Comparison of ENCODE assay signal across 17 cellular contexts in the genomic region with DNA sequence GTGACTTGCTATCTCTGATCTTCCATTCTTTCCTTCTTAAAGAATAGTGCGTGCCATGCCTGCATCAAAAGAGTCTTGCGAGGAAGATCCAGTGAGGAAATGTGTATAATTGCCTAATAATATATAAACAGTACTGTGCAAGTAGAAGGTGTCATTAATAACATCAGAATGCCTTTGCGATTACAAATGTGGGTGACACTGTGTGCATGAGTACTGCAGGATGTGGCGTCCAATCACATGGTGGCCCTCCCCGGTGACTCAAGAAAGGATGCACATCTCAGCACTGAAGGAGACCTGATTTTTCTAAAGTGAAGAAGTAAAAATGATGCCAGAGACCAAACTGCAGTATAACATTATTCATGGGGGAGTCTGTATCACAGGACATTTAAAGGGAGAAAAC.
DNase-seq lines count a peak whose midpoint lies in the region; ATAC-seq, FAIRE-seq and TF ChIP-seq lines count a peak whose summit lies in the region.
"Had no signal": no experiment of that assay in that cellular context is flagged by ENCODE, and none has a peak within 500 bp of the region (broad histone marks: within the 10 kb centered on the region; RNA-seq: fewer than 3 reads in every experiment).

No MANE protein-coding gene starts in this region.

- H3K9me3 ChIP-seq in astrocyte (ENCODE audit: insufficient read depth, low read depth, low read length): no peaks in the 10 kb centered on the region
- H3K9me3 ChIP-seq: prostate gland had no signal

- ATAC-seq in left colon: no peak
- no peak for ATAC-seq in GM19023 (IDR thresholded peaks at IDR 0.05; ENCODE audit: unreplicated experiment)
- no peak for ATAC-seq in GM21717 (IDR thresholded peaks at IDR 0.05; ENCODE audit: unreplicated experiment)
- ATAC-seq: stimulated activated naive B cell treated with anti-CD40 and anti-IgM and Interleukin-4, amounts not matched to agents 10 μg/mL and 1 μg/mL and 100 μg/mL, for 72 hours had no signal

- no peak overlapping the region for H3K27ac Mint-ChIP-seq in astrocyte (ENCODE audit: unreplicated experiment)
- H3K27ac Mint-ChIP-seq: nephron progenitor cell; stimulated activated naive B cell treated with anti-CD40 and anti-IgM and Interleukin-4, amounts not matched to agents 10 μg/mL and 1 μg/mL and 100 μg/mL, for 72 hours; type B pancreatic cell had no signal

- H3K36me3 Mint-ChIP-seq in astrocyte (ENCODE audit: low read depth, unreplicated experiment): no peaks in the 10 kb centered on the region
- H3K36me3 Mint-ChIP-seq: type B pancreatic cell had no signal

- FAIRE-seq in astrocyte (lab: Jason Lieb, UNC): no peak

- no peak overlapping the region for H3K27ac ChIP-seq in astrocyte (ENCODE audit: low read depth, low read length)
- H3K27ac ChIP-seq: prostate gland had no signal

- no peaks in the 10 kb centered on the region for H3K36me3 ChIP-seq in astrocyte (ENCODE audit: insufficient read depth, low read length)
- H3K36me3 ChIP-seq: prostate gland had no signal

- H3K9me3 Mint-ChIP-seq in astrocyte (ENCODE audit: unreplicated experiment): no peaks in the 10 kb centered on the region
- H3K9me3 Mint-ChIP-seq: nephron progenitor cell; stimulated activated naive B cell treated with anti-CD40 and anti-IgM and Interleukin-4, amounts not matched to agents 10 μg/mL and 1 μg/mL and 100 μg/mL, for 72 hours; type B pancreatic cell had no signal

- no peak overlapping the region for H3K4me3 Mint-ChIP-seq in astrocyte (ENCODE audit: unreplicated experiment)
- H3K4me3 Mint-ChIP-seq: nephron progenitor cell; stimulated activated naive B cell treated with anti-CD40 and anti-IgM and Interleukin-4, amounts not matched to agents 10 μg/mL and 1 μg/mL and 100 μg/mL, for 72 hours; type B pancreatic cell had no signal

- no peak for TF ChIP-seq CTCF in astrocyte (IDR thresholded peaks at IDR 0.05; ENCODE audit: insufficient read depth, low read depth, low read length)

- no peaks in the 10 kb centered on the region for H4K20me1 ChIP-seq in astrocyte (ENCODE audit: insufficient read depth, low read length)

- no peaks in the 10 kb centered on the region for H3K27me3 Mint-ChIP-seq in astrocyte (ENCODE audit: low read depth, unreplicated experiment)
- H3K27me3 Mint-ChIP-seq: stimulated activated naive B cell treated with anti-CD40 and anti-IgM and Interleukin-4, amounts not matched to agents 10 μg/mL and 1 μg/mL and 100 μg/mL, for 72 hours; type B pancreatic cell had no signal

- no peak overlapping the region for H3K9ac ChIP-seq in astrocyte (ENCODE audit: low read length)

- H2AFZ ChIP-seq in astrocyte (ENCODE audit: low read depth, low read length): no peak overlapping the region

- no peaks in the 10 kb centered on the region for H3K27me3 ChIP-seq in astrocyte (ENCODE audit: insufficient read depth, low read length)

- intact Hi-C loops in left colon (cut with DNase I, micrococcal nuclease): no loop called here

- H3K4me2 ChIP-seq in astrocyte (ENCODE audit: low read length): no peak overlapping the region

- peak; percentile 59 for DNase-seq in EL
- DNase-seq in LHCN-M2 (ENCODE audit: low read depth): peak; percentile 34
- peak; percentile 57 for DNase-seq in astrocyte (ENCODE audit: low read depth)
- DNase-seq in kidney tubule cell (ENCODE audit: low spot score): peak; percentile 67
- no peak for DNase-seq in left colon
- DNase-seq: activated CD4-positive, alpha-beta T cell treated with anti-CD3 and anti-CD28 coated beads for 1 hour; activated T-cell treated with anti-CD3 and anti-CD28 coated beads for 4 hours; C1 segment of cervical spinal cord; DMS153; Karpas-422; NCI-H1417 treated with DMSO at 0.1 percent for 48 hours; nephron progenitor cell; stimulated activated naive B cell treated with anti-CD40 and anti-IgM and Interleukin-4, amounts not matched to agents 10 μg/mL and 1 μg/mL and 100 μg/mL, for 72 hours had no signal

- no peaks in the 10 kb centered on the region for H3K4me1 ChIP-seq in astrocyte (ENCODE audit: insufficient read depth, low read length)
- H3K4me1 ChIP-seq: prostate gland had no signal

- no peaks in the 10 kb centered on the region for H3K4me1 Mint-ChIP-seq in astrocyte (ENCODE audit: low read depth, unreplicated experiment)
- H3K4me1 Mint-ChIP-seq: nephron progenitor cell; stimulated activated naive B cell treated with anti-CD40 and anti-IgM and Interleukin-4, amounts not matched to agents 10 μg/mL and 1 μg/mL and 100 μg/mL, for 72 hours had no signal

- H3K79me2 ChIP-seq in astrocyte (ENCODE audit: insufficient read depth, low read length): no peaks in the 10 kb centered on the region

- H3K4me3 ChIP-seq in astrocyte (ENCODE audit: insufficient read depth, low read depth, low read length): no peak overlapping the region
- H3K4me3 ChIP-seq: prostate gland had no signal

Comparison
In these comparisons a context has a peak if more than half of its experiments do, and no peak if none do; other contexts are left out.
1. DNase-seq: peak in EL (single experiment), LHCN-M2 (single experiment), astrocyte (single experiment) and kidney tubule cell (single experiment); none in left colon (0 of 2).